In genomic region chr20:46849751-46850150, GRCh38 we compare ENCODE assay signal across 39 cellular contexts. TPM values are rescaled to one million over a fixed set of nuclear protein-coding genes. Genes with fewer than 3 reads are reported as not detected.
"Had no signal": no experiment of that assay in that cellular context is flagged by ENCODE, and none has a peak within 500 bp of the region (broad histone marks: within the 10 kb centered on the region; RNA-seq: fewer than 3 reads in every experiment).

No MANE protein-coding gene starts in this region.

- H3K27ac ChIP-seq: adrenal gland, body of pancreas, esophagus squamous epithelium, gastroesophageal sphincter had no signal

- H3K4me3 ChIP-seq: adrenal gland, body of pancreas, esophagus squamous epithelium, gastroesophageal sphincter had no signal

- H3K4me3 Mint-ChIP-seq: activated CD4-positive, alpha-beta memory T cell treated with anti-CD3 and anti-CD28 coated beads for 36 hours; activated CD4-positive, alpha-beta T cell treated with anti-CD3 and anti-CD28 coated beads for 36 hours; activated CD4-positive, alpha-beta T cell treated with anti-CD3 and anti-CD28 coated beads, Interleukin-2, amount 10 ng/mL, durations not matched to agents 24 days and 14 days; activated CD8-positive, alpha-beta memory T cell treated with anti-CD3 and anti-CD28 coated beads, Interleukin-2, amount 10 ng/mL, durations not matched to agents 7 days and 5 days; activated CD8-positive, alpha-beta T cell treated with anti-CD3 and anti-CD28 coated beads, Interleukin-2, amount 10 ng/mL, durations not matched to agents 7 days and 5 days; activated naive CD4-positive, alpha-beta T cell treated with anti-CD3 and anti-CD28 coated beads for 36 hours; activated naive CD4-positive, alpha-beta T cell treated with anti-CD3 and anti-CD28 coated beads, Interleukin-2, amount 50 U/mL, for 24 hours; activated naive CD8-positive, alpha-beta T cell treated with anti-CD3 and anti-CD28 coated beads for 36 hours; activated naive CD8-positive, alpha-beta T cell treated with anti-CD3 and anti-CD28 coated beads, Interleukin-2, amount 50 U/mL, for 24 hours; activated T-helper 1 cell treated with anti-CD3 and anti-CD28 coated beads, Interleukin-12 subunit alpha, Interleukin-12 subunit beta, Interleukin-2, Interleukin-4 antibody, amounts not matched to agents 30 ng/mL and 10 ng/mL and 1 ng/mL, durations not matched to agents 14 hours and 24 hours and 36 hours; effector memory CD8-positive, alpha-beta T cell; T-helper 17 cell; T-helper 2 cell treated with Interferon-gamma antibody and Interleukin-4, amounts not matched to agents 5 μg/mL and 100 μg/mL, for 36 hours had no signal

- H3K27me3 Mint-ChIP-seq: activated CD4-positive, alpha-beta T cell treated with anti-CD3 and anti-CD28 coated beads, Interleukin-2, amount 10 ng/mL, durations not matched to agents 24 days and 14 days; activated naive CD8-positive, alpha-beta T cell treated with anti-CD3 and anti-CD28 coated beads, Interleukin-2, amount 50 U/mL, for 24 hours had no signal

- H3K9me3 ChIP-seq: adrenal gland, body of pancreas, esophagus squamous epithelium had no signal

- H3K36me3 Mint-ChIP-seq: activated CD4-positive, alpha-beta memory T cell treated with anti-CD3 and anti-CD28 coated beads for 36 hours; activated CD8-positive, alpha-beta memory T cell treated with anti-CD3 and anti-CD28 coated beads, Interleukin-2, amount 10 ng/mL, durations not matched to agents 7 days and 5 days; activated naive CD4-positive, alpha-beta T cell treated with anti-CD3 and anti-CD28 coated beads, Interleukin-2, amount 50 U/mL, for 24 hours; activated naive CD8-positive, alpha-beta T cell treated with anti-CD3 and anti-CD28 coated beads for 36 hours had no signal

- FAIRE-seq: colon had no signal

- H3K9me3 Mint-ChIP-seq: activated CD4-positive, alpha-beta T cell treated with anti-CD3 and anti-CD28 coated beads, Interleukin-2, amount 10 ng/mL, durations not matched to agents 24 days and 14 days; activated naive CD4-positive, alpha-beta T cell treated with anti-CD3 and anti-CD28 coated beads for 36 hours; activated naive CD4-positive, alpha-beta T cell treated with anti-CD3 and anti-CD28 coated beads, Interleukin-2, amount 50 U/mL, for 24 hours; activated naive CD8-positive, alpha-beta T cell treated with anti-CD3 and anti-CD28 coated beads for 36 hours; activated T-helper 1 cell treated with anti-CD3 and anti-CD28 coated beads, Interleukin-12 subunit alpha, Interleukin-12 subunit beta, Interleukin-2, Interleukin-4 antibody, amounts not matched to agents 30 ng/mL and 10 ng/mL and 1 ng/mL, durations not matched to agents 14 hours and 24 hours and 36 hours; activated T-helper 2 cell treated with anti-CD3 and anti-CD28 coated beads, Interferon-gamma antibody, Interleukin-2, Interleukin-4, amounts not matched to agents 10 μg/mL and 5 μg/mL and 100 μg/mL, durations not matched to agents 14 hours and 24 hours and 36 hours; effector memory CD8-positive, alpha-beta T cell; T-helper 2 cell treated with Interferon-gamma antibody and Interleukin-4, amounts not matched to agents 5 μg/mL and 100 μg/mL, for 36 hours had no signal

- H3K4me1 ChIP-seq: adrenal gland, body of pancreas, esophagus squamous epithelium, gastroesophageal sphincter had no signal

- H3K4me1 Mint-ChIP-seq: activated CD4-positive, alpha-beta T cell treated with anti-CD3 and anti-CD28 coated beads for 36 hours; activated CD4-positive, alpha-beta T cell treated with anti-CD3 and anti-CD28 coated beads, Interleukin-2, amount 10 ng/mL, durations not matched to agents 24 days and 14 days; activated CD8-positive, alpha-beta memory T cell treated with anti-CD3 and anti-CD28 coated beads, Interleukin-2, amount 10 ng/mL, durations not matched to agents 7 days and 5 days; activated naive CD4-positive, alpha-beta T cell treated with anti-CD3 and anti-CD28 coated beads, Interleukin-2, amount 50 U/mL, for 24 hours; activated naive CD8-positive, alpha-beta T cell treated with anti-CD3 and anti-CD28 coated beads for 36 hours; activated naive CD8-positive, alpha-beta T cell treated with anti-CD3 and anti-CD28 coated beads, Interleukin-2, amount 50 U/mL, for 24 hours; T-helper 17 cell had no signal

- H3K27ac Mint-ChIP-seq: activated CD4-positive, alpha-beta memory T cell treated with anti-CD3 and anti-CD28 coated beads for 36 hours; activated CD4-positive, alpha-beta T cell treated with anti-CD3 and anti-CD28 coated beads for 36 hours; activated CD4-positive, alpha-beta T cell treated with anti-CD3 and anti-CD28 coated beads, Interleukin-2, amount 10 ng/mL, durations not matched to agents 24 days and 14 days; activated CD8-positive, alpha-beta memory T cell treated with anti-CD3 and anti-CD28 coated beads, Interleukin-2, amount 10 ng/mL, durations not matched to agents 7 days and 5 days; activated CD8-positive, alpha-beta T cell treated with anti-CD3 and anti-CD28 coated beads, Interleukin-2, amount 10 ng/mL, durations not matched to agents 7 days and 5 days; activated naive CD4-positive, alpha-beta T cell treated with anti-CD3 and anti-CD28 coated beads for 36 hours; activated naive CD4-positive, alpha-beta T cell treated with anti-CD3 and anti-CD28 coated beads, Interleukin-2, amount 50 U/mL, for 24 hours; activated naive CD8-positive, alpha-beta T cell treated with anti-CD3 and anti-CD28 coated beads for 36 hours; activated naive CD8-positive, alpha-beta T cell treated with anti-CD3 and anti-CD28 coated beads, Interleukin-2, amount 50 U/mL, for 24 hours; activated T-helper 1 cell treated with anti-CD3 and anti-CD28 coated beads, Interleukin-12 subunit alpha, Interleukin-12 subunit beta, Interleukin-2, Interleukin-4 antibody, amounts not matched to agents 30 ng/mL and 10 ng/mL and 1 ng/mL, durations not matched to agents 14 hours and 24 hours and 36 hours; activated T-helper 2 cell treated with anti-CD3 and anti-CD28 coated beads, Interferon-gamma antibody, Interleukin-2, Interleukin-4, amounts not matched to agents 10 μg/mL and 5 μg/mL and 100 μg/mL, durations not matched to agents 14 hours and 24 hours and 36 hours; effector memory CD8-positive, alpha-beta T cell; T-helper 17 cell; T-helper 2 cell treated with Interferon-gamma antibody and Interleukin-4, amounts not matched to agents 5 μg/mL and 100 μg/mL, for 36 hours had no signal

- DNase-seq: activated CD4-positive, alpha-beta memory T cell treated with anti-CD3 and anti-CD28 coated beads for 36 hours; activated CD4-positive, alpha-beta T cell treated with anti-CD3 and anti-CD28 coated beads for 36 hours; activated CD4-positive, alpha-beta T cell treated with anti-CD3 and anti-CD28 coated beads, Interleukin-2, amount 10 ng/mL, durations not matched to agents 24 days and 14 days; activated CD4-positive, CD25-positive, alpha-beta regulatory T cell; activated CD4-positive, CD25-positive, alpha-beta regulatory T cell treated with anti-CD3 and anti-CD28 coated beads, Interleukin-2, amount 50 U/mL, for 72 hours; activated CD8-positive, alpha-beta memory T cell treated with anti-CD3 and anti-CD28 coated beads, Interleukin-2, amount 10 ng/mL, durations not matched to agents 7 days and 5 days; activated CD8-positive, alpha-beta memory T cell treated with anti-CD3 and anti-CD28 coated beads, Interleukin-2, amount 50 U/mL, for 4 hours; activated CD8-positive, alpha-beta T cell treated with anti-CD3 and anti-CD28 coated beads, Interleukin-2, amount 10 ng/mL, durations not matched to agents 7 days and 5 days; activated effector memory CD4-positive, alpha-beta T cell treated with anti-CD3 and anti-CD28 coated beads, Interleukin-2, amount 50 U/mL, for 16 hours; activated naive CD4-positive, alpha-beta T cell treated with anti-CD3 and anti-CD28 coated beads for 36 hours; activated naive CD8-positive, alpha-beta T cell treated with anti-CD3 and anti-CD28 coated beads for 36 hours; activated naive CD8-positive, alpha-beta T cell treated with anti-CD3 and anti-CD28 coated beads, Interleukin-2, amount 50 U/mL, for 24 hours; activated T-cell treated with anti-CD3 and anti-CD28 coated beads, Interleukin-2, amount 50 U/mL, for 1 hour; activated T-cell treated with anti-CD3 and anti-CD28 coated beads, Interleukin-2, amount 50 U/mL, for 48 hours; adrenal gland; amygdala; aorta; body of pancreas; caudate nucleus; cortex of kidney; dermis blood vessel endothelial cell; effector CD4-positive, alpha-beta T cell; effector memory CD8-positive, alpha-beta T cell; erythroblast; esophagus squamous epithelium; foreskin melanocyte; head of caudate nucleus; T-helper 1 cell; T-helper 17 cell; T1000 had no signal

- H3K36me3 ChIP-seq: adrenal gland, esophagus squamous epithelium, gastroesophageal sphincter had no signal

- H3K27me3 ChIP-seq: adrenal gland, body of pancreas had no signal

RNA-seq across cellular contexts. Expression of gene EYA2, which starts 44.9 kb away (rescaled TPM):
- total RNA-seq: activated CD4-positive, alpha-beta memory T cell treated with anti-CD3 and anti-CD28 coated beads for 36 hours; activated CD4-positive, alpha-beta T cell treated with anti-CD3 and anti-CD28 coated beads for 36 hours; activated CD4-positive, alpha-beta T cell treated with anti-CD3 and anti-CD28 coated beads, Interleukin-2, amount 10 ng/mL, durations not matched to agents 24 days and 14 days; activated CD8-positive, alpha-beta memory T cell treated with anti-CD3 and anti-CD28 coated beads for 36 hours; activated CD8-positive, alpha-beta memory T cell treated with anti-CD3 and anti-CD28 coated beads, Interleukin-2, amount 10 ng/mL, durations not matched to agents 7 days and 5 days; activated CD8-positive, alpha-beta T cell treated with anti-CD3 and anti-CD28 coated beads, Interleukin-2, amount 10 ng/mL, durations not matched to agents 7 days and 5 days; activated naive CD4-positive, alpha-beta T cell treated with anti-CD3 and anti-CD28 coated beads for 36 hours; activated naive CD8-positive, alpha-beta T cell treated with anti-CD3 and anti-CD28 coated beads for 36 hours; activated T-helper 1 cell treated with anti-CD3 and anti-CD28 coated beads, Interleukin-12 subunit alpha, Interleukin-12 subunit beta, Interleukin-2, Interleukin-4 antibody, amounts not matched to agents 30 ng/mL and 10 ng/mL and 1 ng/mL, durations not matched to agents 14 hours and 24 hours and 36 hours; activated T-helper 2 cell treated with anti-CD3 and anti-CD28 coated beads, Interferon-gamma antibody, Interleukin-2, Interleukin-4, amounts not matched to agents 10 μg/mL and 5 μg/mL and 100 μg/mL, durations not matched to agents 14 hours and 24 hours and 36 hours; dermis blood vessel endothelial cell; fibroblast of villous mesenchyme; glomerular endothelial cell had no signal
